In the genomic region with DNA sequence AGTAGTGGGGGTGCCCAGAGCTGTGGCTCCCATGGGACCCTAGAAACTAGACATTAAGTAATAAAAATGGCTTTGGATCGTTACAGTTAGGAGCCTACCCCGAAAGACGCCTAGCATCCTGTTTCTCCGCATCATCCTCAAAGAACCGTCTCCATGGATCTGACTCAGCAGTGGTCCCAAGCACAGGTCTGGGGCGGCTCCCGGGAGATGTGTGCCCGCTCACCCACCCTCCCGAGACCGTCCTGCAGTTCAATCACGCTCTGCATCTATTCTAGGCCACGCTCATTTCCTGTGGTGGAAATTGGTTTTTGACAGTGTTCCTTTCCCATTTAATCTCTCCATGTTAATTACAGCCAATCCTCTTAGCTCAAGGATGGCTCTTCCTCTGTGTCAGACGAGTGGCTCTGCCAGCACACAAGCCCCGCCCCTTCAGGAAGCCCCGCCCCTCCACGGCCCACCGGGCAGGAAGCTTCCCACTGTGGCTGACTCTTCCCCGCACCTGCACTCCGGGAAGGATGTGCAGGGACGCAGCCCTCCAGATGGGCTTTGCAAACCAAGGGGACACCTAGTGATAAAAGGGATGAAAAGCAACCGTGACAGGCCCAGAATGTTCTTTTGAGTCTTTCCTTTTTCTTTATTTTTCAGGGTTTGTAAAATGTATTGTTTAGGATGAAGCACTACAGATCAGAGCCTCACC, we compare ENCODE assay signal across 1 cellular context.
TF ChIP-seq lines count a peak whose summit lies in the region.

No MANE protein-coding gene starts in this region.

TF ChIP-seq in HepG2, 621 proteins besides CTCF, POLR2A, EP300 and RAD21 (continued from another document):
- TF ChIP-seq, protein P1, sequence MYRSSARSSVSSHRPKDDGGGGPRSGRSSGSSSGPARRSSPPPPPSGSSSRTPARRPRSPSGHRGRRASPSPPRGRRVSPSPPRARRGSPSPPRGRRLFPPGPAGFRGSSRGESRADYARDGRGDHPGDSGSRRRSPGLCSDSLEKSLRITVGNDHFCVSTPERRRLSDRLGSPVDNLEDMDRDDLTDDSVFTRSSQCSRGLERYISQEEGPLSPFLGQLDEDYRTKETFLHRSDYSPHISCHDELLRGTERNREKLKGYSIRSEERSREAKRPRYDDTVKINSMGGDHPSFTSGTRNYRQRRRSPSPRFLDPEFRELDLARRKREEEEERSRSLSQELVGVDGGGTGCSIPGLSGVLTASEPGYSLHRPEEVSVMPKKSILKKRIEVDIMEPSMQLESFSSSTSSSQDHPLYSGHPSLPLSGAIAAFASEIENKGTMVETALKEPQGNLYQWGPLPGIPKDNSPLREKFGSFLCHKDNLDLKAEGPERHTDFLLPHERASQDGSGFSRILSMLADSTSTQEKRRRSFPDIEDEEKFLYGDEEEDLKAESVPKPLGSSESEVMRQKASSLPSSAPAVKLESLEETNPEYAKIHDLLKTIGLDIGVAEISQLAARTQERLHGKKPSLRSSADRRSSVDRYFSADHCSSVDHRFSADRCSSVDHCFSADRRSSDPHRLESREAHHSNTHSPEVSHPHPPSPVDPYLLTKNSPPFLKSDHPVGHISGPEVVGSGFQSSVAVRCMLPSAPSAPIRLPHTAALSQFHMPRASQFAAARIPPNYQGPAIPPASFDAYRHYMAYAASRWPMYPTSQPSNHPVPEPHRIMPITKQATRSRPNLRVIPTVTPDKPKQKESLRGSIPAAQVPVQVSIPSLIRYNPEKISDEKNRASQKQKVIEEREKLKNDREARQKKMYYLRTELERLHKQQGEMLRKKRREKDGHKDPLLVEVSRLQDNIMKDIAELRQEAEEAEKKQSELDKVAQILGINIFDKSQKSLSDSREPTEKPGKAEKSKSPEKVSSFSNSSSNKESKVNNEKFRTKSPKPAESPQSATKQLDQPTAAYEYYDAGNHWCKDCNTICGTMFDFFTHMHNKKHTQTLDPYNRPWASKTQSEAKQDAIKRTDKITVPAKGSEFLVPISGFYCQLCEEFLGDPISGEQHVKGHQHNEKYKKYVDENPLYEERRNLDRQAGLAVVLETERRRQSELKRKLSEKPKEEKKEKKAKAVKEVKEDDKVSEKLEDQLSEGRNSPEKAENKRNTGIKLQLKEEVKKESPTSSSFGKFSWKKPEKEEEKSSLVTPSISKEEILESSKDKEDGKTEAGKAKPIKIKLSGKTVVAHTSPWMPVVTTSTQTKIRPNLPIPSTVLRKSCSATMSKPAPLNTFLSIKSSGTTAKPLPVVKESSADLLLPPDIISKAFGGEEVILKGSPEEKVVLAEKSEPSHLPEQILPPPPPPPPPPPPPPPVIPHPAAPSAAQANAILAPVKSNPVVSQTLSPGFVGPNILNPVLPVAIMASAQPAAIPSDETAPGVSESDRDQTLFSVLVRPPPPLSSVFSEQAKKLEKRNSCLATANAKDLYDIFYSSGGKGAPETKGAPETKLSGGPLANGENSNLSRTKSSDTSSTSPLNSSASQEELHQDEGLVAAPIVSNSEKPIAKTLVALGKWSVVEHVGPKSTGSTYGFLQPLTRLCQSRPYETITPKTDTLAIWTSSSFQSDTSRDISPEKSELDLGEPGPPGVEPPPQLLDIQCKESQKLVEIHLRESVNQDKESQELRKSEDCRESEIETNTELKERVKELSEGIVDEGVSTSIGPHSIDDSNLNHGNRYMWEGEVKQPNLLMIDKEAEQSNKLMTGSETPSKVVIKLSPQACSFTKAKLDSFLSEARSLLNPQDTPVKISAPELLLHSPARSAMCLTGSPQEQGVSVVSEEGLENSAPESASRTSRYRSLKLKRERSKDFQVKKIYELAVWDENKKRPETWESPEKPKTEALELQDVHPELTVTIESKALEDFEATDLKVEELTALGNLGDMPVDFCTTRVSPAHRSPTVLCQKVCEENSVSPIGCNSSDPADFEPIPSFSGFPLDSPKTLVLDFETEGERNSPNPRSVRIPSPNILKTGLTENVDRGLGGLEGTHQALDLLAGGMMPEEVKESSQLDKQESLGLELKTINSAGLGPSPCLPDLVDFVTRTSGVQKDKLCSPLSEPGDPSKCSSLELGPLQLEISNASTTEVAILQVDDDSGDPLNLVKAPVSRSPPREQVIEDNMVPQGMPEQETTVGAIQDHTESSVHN (CRISPR knock-in tag; IDR thresholded peaks at IDR 0.05): no peak
- TF ChIP-seq, protein P2, sequence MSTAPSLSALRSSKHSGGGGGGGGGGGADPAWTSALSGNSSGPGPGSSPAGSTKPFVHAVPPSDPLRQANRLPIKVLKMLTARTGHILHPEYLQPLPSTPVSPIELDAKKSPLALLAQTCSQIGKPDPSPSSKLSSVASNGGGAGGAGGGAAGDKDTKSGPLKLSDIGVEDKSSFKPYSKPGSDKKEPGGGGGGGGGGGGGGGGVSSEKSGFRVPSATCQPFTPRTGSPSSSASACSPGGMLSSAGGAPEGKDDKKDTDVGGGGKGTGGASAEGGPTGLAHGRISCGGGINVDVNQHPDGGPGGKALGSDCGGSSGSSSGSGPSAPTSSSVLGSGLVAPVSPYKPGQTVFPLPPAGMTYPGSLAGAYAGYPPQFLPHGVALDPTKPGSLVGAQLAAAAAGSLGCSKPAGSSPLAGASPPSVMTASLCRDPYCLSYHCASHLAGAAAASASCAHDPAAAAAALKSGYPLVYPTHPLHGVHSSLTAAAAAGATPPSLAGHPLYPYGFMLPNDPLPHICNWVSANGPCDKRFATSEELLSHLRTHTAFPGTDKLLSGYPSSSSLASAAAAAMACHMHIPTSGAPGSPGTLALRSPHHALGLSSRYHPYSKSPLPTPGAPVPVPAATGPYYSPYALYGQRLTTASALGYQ (CRISPR knock-in tag; IDR thresholded peaks at IDR 0.05): no peak
